ENCODE assay signal across 37 cellular contexts in the genomic region with DNA sequence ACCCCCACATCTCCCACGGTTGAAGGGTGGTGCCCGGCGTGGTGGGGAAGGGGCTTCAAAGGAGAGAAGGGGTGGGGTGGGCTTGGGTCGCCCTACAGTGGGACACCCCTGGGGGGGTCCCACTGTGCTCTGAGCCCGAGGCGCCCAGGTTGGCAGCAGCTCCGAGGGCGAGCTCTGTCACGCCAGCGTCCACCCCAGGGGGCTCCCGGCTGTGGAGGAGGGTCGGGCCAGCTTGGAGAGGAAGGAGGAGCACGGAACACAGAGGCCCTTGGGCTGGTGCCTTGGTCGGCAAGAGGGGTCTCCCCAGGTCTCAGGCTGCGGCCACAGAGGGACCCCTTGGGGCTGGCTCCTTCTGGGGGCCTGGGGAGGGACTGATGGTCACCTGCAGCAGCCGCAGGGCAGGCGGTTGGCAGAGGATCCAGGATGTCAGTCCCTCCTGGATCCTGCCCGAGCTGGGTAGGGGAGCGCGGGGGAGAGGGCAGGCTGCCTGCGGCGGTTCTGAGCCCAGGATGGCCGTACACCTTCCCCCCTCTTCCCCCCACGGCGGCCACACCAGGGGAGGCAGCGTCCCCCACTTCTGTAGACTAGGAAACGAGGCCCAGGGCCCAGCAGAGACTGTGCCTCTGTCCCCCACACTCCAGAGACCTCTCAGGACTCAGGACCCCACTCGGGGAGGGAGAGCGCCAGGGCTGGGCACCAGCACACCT. TPM values are rescaled to one million over a fixed set of nuclear protein-coding genes. Genes with fewer than 3 reads are reported as not detected.
"Had no signal": no experiment of that assay in that cellular context is flagged by ENCODE, and none has a peak within 500 bp of the region (broad histone marks: within the 10 kb centered on the region; RNA-seq: fewer than 3 reads in every experiment).

No MANE protein-coding gene starts in this region.

- H3K27me3 ChIP-seq: thyroid gland had no signal

- H3K27me3 Mint-ChIP-seq: central memory CD8-positive, alpha-beta T cell; progenitor cell of endocrine pancreas; stimulated activated naive CD8-positive, alpha-beta T cell treated with anti-CD3 and anti-CD28 coated beads, Interleukin-15, Interleukin-2, amounts not matched to agents 100 ng/mL and 50 ng/mL, for 24 hours had no signal

- H3K9me3 ChIP-seq: esophagus squamous epithelium, heart right ventricle, left lung, thyroid gland had no signal

- DNase-seq: dermis blood vessel endothelial cell; effector memory CD8-positive, alpha-beta T cell; erythroblast; esophagus squamous epithelium; foreskin melanocyte; glutamatergic neuron; heart right ventricle; hippocampal formation; left cardiac atrium; left lung; mesendoderm; midbrain; naive thymus-derived CD8-positive, alpha-beta T cell; nephron progenitor cell; occipital lobe; stimulated activated CD4-positive, alpha-beta T cell treated with anti-CD3 and anti-CD28 coated beads, Interleukin-12 subunit alpha, Interleukin-12 subunit beta, amount 100 ng/mL, for 4 hours; stimulated activated CD4-positive, alpha-beta T cell treated with anti-CD3 and anti-CD28 coated beads, Interleukin-1b, Interleukin-23, amount 100 ng/mL, for 48 hours; stimulated activated CD4-positive, alpha-beta T cell treated with anti-CD3 and anti-CD28 coated beads, Interleukin-4, amount 100 ng/mL, for 1 hour; thyroid gland had no signal

- FAIRE-seq: endometrium, islet of Langerhans had no signal

- ATAC-seq: effector memory CD8-positive, alpha-beta T cell; heart right ventricle; left cardiac atrium; left lung; naive thymus-derived CD8-positive, alpha-beta T cell; sciatic nerve; stimulated activated effector memory CD8-positive, alpha-beta T cell treated with anti-CD3 and anti-CD28 coated beads, Interleukin-12 subunit alpha, Interleukin-12 subunit beta, amount 100 ng/mL, for 72 hours had no signal

- H3K4me3 ChIP-seq: coronary artery, esophagus squamous epithelium, heart right ventricle, left lung, smooth muscle cell, thyroid gland had no signal

- H3K9ac ChIP-seq: parathyroid adenoma had no signal

- H3K36me3 ChIP-seq: esophagus squamous epithelium, heart right ventricle, left lung, thyroid gland had no signal

- H3K4me3 Mint-ChIP-seq: central memory CD8-positive, alpha-beta T cell; effector memory CD8-positive, alpha-beta T cell; naive thymus-derived CD8-positive, alpha-beta T cell; nephron progenitor cell; stimulated activated effector memory CD8-positive, alpha-beta T cell treated with anti-CD3 and anti-CD28 coated beads, Interleukin-12 subunit alpha, Interleukin-12 subunit beta, amount 100 ng/mL, for 72 hours; stimulated activated naive CD8-positive, alpha-beta T cell treated with anti-CD3 and anti-CD28 coated beads, Interleukin-15, Interleukin-2, amounts not matched to agents 100 ng/mL and 50 ng/mL, for 24 hours; type B pancreatic cell had no signal

- H3K9me3 Mint-ChIP-seq: naive thymus-derived CD8-positive, alpha-beta T cell; nephron progenitor cell; stimulated activated effector memory CD8-positive, alpha-beta T cell treated with anti-CD3 and anti-CD28 coated beads, Interleukin-12 subunit alpha, Interleukin-12 subunit beta, amount 100 ng/mL, for 72 hours; stimulated activated naive CD8-positive, alpha-beta T cell treated with anti-CD3 and anti-CD28 coated beads, Interleukin-15, Interleukin-2, amounts not matched to agents 100 ng/mL and 50 ng/mL, for 24 hours; type B pancreatic cell had no signal

- H2AFZ ChIP-seq: parathyroid adenoma had no signal

- H3K79me2 ChIP-seq: parathyroid adenoma had no signal

- H3K4me1 ChIP-seq: esophagus squamous epithelium, heart right ventricle, left lung, parathyroid adenoma, thyroid gland had no signal

- H3K27ac Mint-ChIP-seq: effector memory CD8-positive, alpha-beta T cell; naive thymus-derived CD8-positive, alpha-beta T cell; nephron progenitor cell; progenitor cell of endocrine pancreas; stimulated activated effector memory CD8-positive, alpha-beta T cell treated with anti-CD3 and anti-CD28 coated beads, Interleukin-12 subunit alpha, Interleukin-12 subunit beta, amount 100 ng/mL, for 72 hours; stimulated activated naive CD8-positive, alpha-beta T cell treated with anti-CD3 and anti-CD28 coated beads, Interleukin-15, Interleukin-2, amounts not matched to agents 100 ng/mL and 50 ng/mL, for 24 hours; type B pancreatic cell had no signal

- H3K36me3 Mint-ChIP-seq: naive thymus-derived CD8-positive, alpha-beta T cell; stimulated activated effector memory CD8-positive, alpha-beta T cell treated with anti-CD3 and anti-CD28 coated beads, Interleukin-12 subunit alpha, Interleukin-12 subunit beta, amount 100 ng/mL, for 72 hours; type B pancreatic cell had no signal

- H3K4me1 Mint-ChIP-seq: central memory CD8-positive, alpha-beta T cell; stimulated activated effector memory CD8-positive, alpha-beta T cell treated with anti-CD3 and anti-CD28 coated beads, Interleukin-12 subunit alpha, Interleukin-12 subunit beta, amount 100 ng/mL, for 72 hours had no signal

- H3K27ac ChIP-seq: coronary artery, esophagus squamous epithelium, heart right ventricle, left lung, parathyroid adenoma, thyroid gland had no signal

- H3K4me2 ChIP-seq: smooth muscle cell had no signal

RNA-seq across cellular contexts. Expression of a gene that starts 0.8 kb away (rescaled TPM):
- total RNA-seq: dermis blood vessel endothelial cell; heart right ventricle; kidney epithelial cell; left cardiac atrium; left lung; lower leg skin; lung microvascular endothelial cell; myocyte; naive thymus-derived CD8-positive, alpha-beta T cell; occipital lobe; sciatic nerve; smooth muscle cell; subcutaneous adipose tissue; thyroid gland; urinary bladder had no signal
- polyA plus RNA-seq: naive thymus-derived CD8-positive, alpha-beta T cell; smooth muscle cell; urinary bladder had no signal

RNA-seq across cellular contexts. Expression of a gene that starts 38.9 kb away (rescaled TPM):
- total RNA-seq: dermis blood vessel endothelial cell; kidney epithelial cell; left lung; lung microvascular endothelial cell; myocyte; naive thymus-derived CD8-positive, alpha-beta T cell; occipital lobe; progenitor cell of endocrine pancreas; sciatic nerve; smooth muscle cell; temporal lobe; thyroid gland; urinary bladder had no signal
- polyA plus RNA-seq: heart right ventricle; naive thymus-derived CD8-positive, alpha-beta T cell; smooth muscle cell had no signal
